8 cellular contexts compared by ENCODE assay signal in genomic region chr5:139638736-139639618, GRCh38. TPM values are rescaled to one million over a fixed set of nuclear protein-coding genes. Genes with fewer than 3 reads are reported as not detected.
DNase-seq lines count a peak whose midpoint lies in the region; ATAC-seq and TF ChIP-seq lines count a peak whose summit lies in the region.

No MANE protein-coding gene starts in this region.

- H3K27ac ChIP-seq in Peyer's patch (peak overlapping the region; percentile 83 to 91 (median 88)), spleen (peak overlapping the region; percentile 85 to 96 (median 90))

- H3K36me3 ChIP-seq in Peyer's patch = no peaks in the 10 kb centered on the region
- no peaks in the 10 kb centered on the region for H3K36me3 ChIP-seq in iPS-15b (ENCODE audit: control insufficient read depth, insufficient read depth, low read length)
- H3K36me3 ChIP-seq in spleen = no peaks in the 10 kb centered on the region

- ATAC-seq in GM19035 (IDR thresholded peaks at IDR 0.05; ENCODE audit: unreplicated experiment) (no peak), HG03280 (IDR thresholded peaks at IDR 0.05; ENCODE audit: unreplicated experiment) (no peak)

- WGBS in spleen, 5 donors = 63 to 75% (median 72%) methylated on average over 10 to 12 of the region's 12 CpGs

- DNase-seq in DMS79 treated with DMSO at 0.1 percent for 48 hours (lab: John Stamatoyannopoulos, UW) = peak; percentile 56
- no peak for DNase-seq in DMS79 (lab: John Stamatoyannopoulos, UW)
- peak in 2 of 3 donors; percentile 37 to 45 for DNase-seq in Peyer's patch
- DNase-seq in spleen = peak; percentile 77
- no peak for DNase-seq in GM13976 (ENCODE audit: low spot score)

- H3K27me3 ChIP-seq in Peyer's patch (no peaks in the 10 kb centered on the region), iPS-15b (ENCODE audit: control insufficient read depth, insufficient read depth, low read length) (peaks cover 3% of the 10 kb centered on the region), spleen (replicated peaks in 1 of 7) (peaks cover 0 to 9% (median 0%) of the 10 kb centered on the region in 7 donors)

- H3K9me3 ChIP-seq in Peyer's patch (no peaks in the 10 kb centered on the region), iPS-15b (ENCODE audit: control insufficient read depth, insufficient read depth, low read length) (no peaks in the 10 kb centered on the region), spleen (no peaks in the 10 kb centered on the region)

- no peak for TF ChIP-seq POLR2A in Peyer's patch (IDR thresholded peaks at IDR 0.05)
- TF ChIP-seq POLR2A in spleen (IDR thresholded peaks at IDR 0.05) = no peak

- intact Hi-C loops in spleen (cut with DNase I; ENCODE audit: low total_unique reads) = no loop called here

- TF ChIP-seq CTCF in Peyer's patch (IDR thresholded peaks at IDR 0.05) (no peak), spleen (IDR thresholded peaks at IDR 0.05 in 8 of 11, conservative IDR thresholded peaks at IDR 0.05 in 3 of 11) (no peak), GM13976 (IDR thresholded peaks at IDR 0.05; ENCODE audit: borderline replicate concordance, control extremely low read depth, extremely low read depth, insufficient read depth, missing control alignments) (no peak)

- H3K4me3 ChIP-seq in Peyer's patch = no peak overlapping the region
- no peak overlapping the region for H3K4me3 ChIP-seq in iPS-15b (ENCODE audit: low read depth, low read length)
- H3K4me3 ChIP-seq in spleen = peak overlapping the region in 2 of 8 donors; percentile 42 to 71

- H3K4me1 ChIP-seq in Peyer's patch (peaks cover 26 to 62% (median 29%) of the 10 kb centered on the region in 4 donors), iPS-15b (ENCODE audit: control insufficient read depth, insufficient read depth, low read length) (peaks cover 54% of the 10 kb centered on the region), spleen (peaks cover 45 to 80% (median 61%) of the 10 kb centered on the region in 6 donors)

- in situ Hi-C loops in GM13976 (cut with MboI; ENCODE audit: low sequenced_read_pairs, unreplicated experiment) = no loop called here

- peak overlapping the region; percentile 65 for H3K9ac ChIP-seq in iPS-15b (ENCODE audit: low read depth, low read length)

RNA-seq across cellular contexts. Expression of gene CXXC5, which starts 9.2 kb away (rescaled TPM):
- total RNA-seq in Peyer's patch = 10 to 100 TPM; 21.7 to 49.5 (median 30.9) TPM
- 10 to 100 TPM; 57.5 to 69.5 (median 62.8) TPM for total RNA-seq in spleen
- polyA plus RNA-seq in spleen = 10 to 100 TPM; 46.4 to 69.5 (median 60.8) TPM

Comparison
In these comparisons a context has a peak if more than half of its experiments do, and no peak if none do; other contexts are left out.
1. DNase-seq: peak in DMS79 treated with DMSO at 0.1 percent for 48 hours (single experiment), Peyer's patch (2 of 3) and spleen (single experiment); none in DMS79 (single experiment) and GM13976 (single experiment).